Comparison of ENCODE assay signal across 25 cellular contexts in genomic region chr6:107272246-107272645, GRCh38.
DNase-seq lines count a peak whose midpoint lies in the region; ATAC-seq and TF ChIP-seq lines count a peak whose summit lies in the region.
"Had no signal": no experiment of that assay in that cellular context is flagged by ENCODE, and none has a peak within 500 bp of the region (broad histone marks: within the 10 kb centered on the region; RNA-seq: fewer than 3 reads in every experiment).

No MANE protein-coding gene starts in this region.

- H3K27ac ChIP-seq in C4-2B (peak overlapping the region; percentile 100), GM23338 (ENCODE audit: low read depth) (peak overlapping the region; percentile 30; the same call in 1 of the 2 replicates), trophoblast cell (ENCODE audit: low read depth, low read length) (no peak overlapping the region), OCI-LY7 (ENCODE audit: low read depth, low read length, poor library complexity, severe bottlenecking) (no peak overlapping the region), tibial artery (no peak overlapping the region)
- H3K27ac ChIP-seq: Peyer's patch had no signal

- H3K79me2 ChIP-seq in GM23338 (replicated peaks; ENCODE audit: insufficient read depth) (no peaks in the 10 kb centered on the region), trophoblast cell (ENCODE audit: control insufficient read depth, insufficient read depth, low read length, poor library complexity) (no peaks in the 10 kb centered on the region), OCI-LY7 (ENCODE audit: insufficient read depth, low read depth, low read length) (no peaks in the 10 kb centered on the region)

- H2AFZ ChIP-seq in GM23338 (no peak overlapping the region), trophoblast cell (ENCODE audit: insufficient read depth, low read length, poor library complexity) (no peak overlapping the region), OCI-LY7 (ENCODE audit: low read length) (no peak overlapping the region)

- H3K14ac ChIP-seq in trophoblast cell (ENCODE audit: low read length): no peak overlapping the region

- H3K9me3 Mint-ChIP-seq in GM23338: no peaks in the 10 kb centered on the region
- H3K9me3 Mint-ChIP-seq: CD14-positive monocyte; CD8-positive, alpha-beta memory T cell had no signal

- peaks cover 4% of the 10 kb centered on the region for H3K4me1 Mint-ChIP-seq in GM23338
- H3K4me1 Mint-ChIP-seq: CD14-positive monocyte had no signal

- no peak overlapping the region for H2BK5ac ChIP-seq in trophoblast cell (ENCODE audit: low read depth, low read length, poor library complexity)

- no peak overlapping the region for H4K8ac ChIP-seq in trophoblast cell (ENCODE audit: low read depth, low read length)

- CTCF ChIA-PET in OCI-LY7 (lab: Charles Lee; ENCODE audit: unreplicated experiment): no interaction called here

- no peak overlapping the region for H3K4me3 Mint-ChIP-seq in GM23338
- H3K4me3 Mint-ChIP-seq: CD14-positive monocyte; CD8-positive, alpha-beta memory T cell; T-helper 17 cell had no signal

- no peak overlapping the region for H3K18ac ChIP-seq in trophoblast cell (ENCODE audit: low read length)

- H4K12ac ChIP-seq in trophoblast cell (ENCODE audit: low read depth, low read length): no peak overlapping the region

- H3K9ac ChIP-seq in trophoblast cell (ENCODE audit: low read length): no peak overlapping the region

- POLR2A ChIA-PET in OCI-LY7 (lab: Charles Lee): interaction anchor here (0.7 to 0.9 kb wide), 2 partner anchors 26 to 29 kb away, joined by 3 read pairs; no protein-coding TSS in a partner anchor

- H3K9me3 ChIP-seq in trophoblast cell (ENCODE audit: insufficient read depth, low read depth, low read length) (no peaks in the 10 kb centered on the region), OCI-LY7 (ENCODE audit: low read length) (no peaks in the 10 kb centered on the region), tibial artery (no peaks in the 10 kb centered on the region)
- H3K9me3 ChIP-seq: Peyer's patch had no signal

- H3K79me1 ChIP-seq in trophoblast cell (ENCODE audit: low read length): peaks cover 3% of the 10 kb centered on the region

- H2BK120ac ChIP-seq in trophoblast cell (ENCODE audit: insufficient read depth, low read length, poor library complexity): no peak overlapping the region

- H2BK12ac ChIP-seq in trophoblast cell (ENCODE audit: low read length): no peak overlapping the region

- H3K4me1 ChIP-seq in GM23338 (ENCODE audit: insufficient read depth): peaks cover under 1% of the 10 kb centered on the region; the same call in 1 of the 2 replicates
- H3K4me1 ChIP-seq in trophoblast cell (ENCODE audit: control insufficient read depth in 1 of 2, insufficient read depth in 2 of 2, low read length in 2 of 2): peaks cover 2 to 3% of the 10 kb centered on the region in 2 experiments
- no peaks in the 10 kb centered on the region for H3K4me1 ChIP-seq in OCI-LY7 (ENCODE audit: insufficient read depth, low read length, poor library complexity, severe bottlenecking)
- H3K4me1 ChIP-seq in tibial artery: no peaks in the 10 kb centered on the region
- H3K4me1 ChIP-seq: Peyer's patch had no signal

- no peaks in the 10 kb centered on the region for H3K36me3 Mint-ChIP-seq in GM23338 (ENCODE audit: low read depth)

- H3K23ac ChIP-seq in trophoblast cell (ENCODE audit: low read length): no peak overlapping the region

- no peak overlapping the region for H3K27ac Mint-ChIP-seq in GM23338
- H3K27ac Mint-ChIP-seq: CD8-positive, alpha-beta memory T cell; T-helper 17 cell had no signal

- no peaks in the 10 kb centered on the region for H3F3A ChIP-seq in GM23338 (replicated peaks; ENCODE audit: low read depth)

- H3K4me2 ChIP-seq in GM23338: no peak overlapping the region
- no peak overlapping the region for H3K4me2 ChIP-seq in trophoblast cell (ENCODE audit: low read length)
- no peak overlapping the region for H3K4me2 ChIP-seq in OCI-LY7 (ENCODE audit: low read length)

- no peak for DNase-seq in GM23338 (ENCODE audit: low spot score)
- DNase-seq in RPMI7951 (ENCODE audit: low read depth): peak; percentile 64
- DNase-seq in trophoblast cell: peak; percentile 59 to 85
- DNase-seq in OCI-LY7 (ENCODE audit: low spot score): no peak
- DNase-seq in tibial artery: no peak
- DNase-seq: Calu3; CD8-positive, alpha-beta memory T cell; DND-41; IMR-90; KG1; NCI-H1092; NCI-H1436; NCI-H1930; NCI-H2107; NCI-H446; NCI-H524 treated with DMSO at 0.1 percent for 48 hours; NCI-H82; NK-92 treated with Interleukin-12 subunit alpha and Interleukin-12 subunit beta, amount 100 ng/mL, for 24 hours; Peyer's patch; T-helper 17 cell had no signal

- no peak for TF ChIP-seq CTCF in C4-2B (conservative IDR thresholded peaks at IDR 0.05)
- no peak for TF ChIP-seq CTCF in GM23338 (conservative IDR thresholded peaks at IDR 0.05; ENCODE audit: low read depth in 2 of 2)
- TF ChIP-seq CTCF in OCI-LY7 (conservative IDR thresholded peaks at IDR 0.05; ENCODE audit: low read length): no peak
- TF ChIP-seq CTCF in tibial artery (IDR thresholded peaks at IDR 0.05): no peak

- H3K27me3 Mint-ChIP-seq in GM23338 (ENCODE audit: insufficient read depth, low read depth, poor library complexity): no peaks in the 10 kb centered on the region
- H3K27me3 Mint-ChIP-seq: T-helper 17 cell had no signal

- H4K20me1 ChIP-seq in GM23338 (replicated peaks; ENCODE audit: insufficient read depth) (no peaks in the 10 kb centered on the region), OCI-LY7 (ENCODE audit: insufficient read depth, low read length) (no peaks in the 10 kb centered on the region)

- no peak overlapping the region for H4K91ac ChIP-seq in trophoblast cell (ENCODE audit: low read depth, low read length)

- no peaks in the 10 kb centered on the region for H3K36me3 ChIP-seq in GM23338 (ENCODE audit: insufficient read depth)
- H3K36me3 ChIP-seq in trophoblast cell (ENCODE audit: control insufficient read depth in 1 of 2, insufficient read depth in 2 of 2, low read length in 2 of 2): no peaks in the 10 kb centered on the region
- no peaks in the 10 kb centered on the region for H3K36me3 ChIP-seq in OCI-LY7 (ENCODE audit: insufficient read depth, low read length)
- peaks cover 0 to 5% (median 0%) of the 10 kb centered on the region in 3 donors for H3K36me3 ChIP-seq in tibial artery
- H3K36me3 ChIP-seq: Peyer's patch had no signal

- ATAC-seq in GM23338 (no peak), GM19324 (IDR thresholded peaks at IDR 0.05; ENCODE audit: low FRiP score, unreplicated experiment) (no peak)
- ATAC-seq: HCT116, SK-N-SH treated with all-trans-retinoic acid at 6 μM for 48 hours, T-helper 17 cell had no signal

- H3K9me2 ChIP-seq in GM23338 (ENCODE audit: insufficient read depth) (no peaks in the 10 kb centered on the region), OCI-LY7 (ENCODE audit: insufficient read depth, low read length) (no peaks in the 10 kb centered on the region)

- no peak overlapping the region for H3K4ac ChIP-seq in trophoblast cell (ENCODE audit: low read depth, low read length)

- no TSS peak for BruUV-seq in OCI-LY7 (replicated peaks; lab: Mats Ljungman, UMichigan)

- H3K27me3 ChIP-seq in GM23338 (ENCODE audit: insufficient read depth) (no peaks in the 10 kb centered on the region), trophoblast cell (ENCODE audit: insufficient read depth, low read length) (no peaks in the 10 kb centered on the region), tibial artery (no peaks in the 10 kb centered on the region)
- H3K27me3 ChIP-seq: Peyer's patch had no signal

- no CpG with 5 or more reads among the region's 2 CpGs for WGBS in trophoblast cell (ENCODE audit: extremely low coverage, insufficient coverage, insufficient read length)

- H2AK5ac ChIP-seq in trophoblast cell (ENCODE audit: low read length): no peak overlapping the region

- intact Hi-C loops in OCI-LY7 (cut with micrococcal nuclease; ENCODE audit: unreplicated experiment) (no loop called here), tibial artery (cut with DNase I; ENCODE audit: low total_unique reads) (no loop called here)

- H3K4me3 ChIP-seq in GM23338 (no peak overlapping the region), trophoblast cell (ENCODE audit: low read depth, low read length) (no peak overlapping the region), OCI-LY7 (ENCODE audit: low read depth, low read length, poor library complexity, severe bottlenecking) (no peak overlapping the region), tibial artery (no peak overlapping the region)
- H3K4me3 ChIP-seq: Peyer's patch had no signal

TF ChIP-seq in GM23338, 12 proteins besides CTCF, POLR2A, EP300 and RAD21 (continues in another document):
- TF ChIP-seq ETS1 (IDR thresholded peaks at IDR 0.05): no peak
- TF ChIP-seq REST (IDR thresholded peaks at IDR 0.05; ENCODE audit: unreplicated experiment): no peak

Comparison
In these comparisons a context has a peak if more than half of its experiments do, and no peak if none do; other contexts are left out.
1. H3K27ac ChIP-seq: peak in C4-2B (single experiment) and GM23338 (single experiment); none in trophoblast cell (single experiment), OCI-LY7 (single experiment) and tibial artery (0 of 2).
2. DNase-seq: peak in RPMI7951 (single experiment) and trophoblast cell (2 of 2); none in GM23338 (single experiment), OCI-LY7 (single experiment) and tibial artery (0 of 2).